Comparison of ENCODE assay signal across 1 cellular context in the genomic region with DNA sequence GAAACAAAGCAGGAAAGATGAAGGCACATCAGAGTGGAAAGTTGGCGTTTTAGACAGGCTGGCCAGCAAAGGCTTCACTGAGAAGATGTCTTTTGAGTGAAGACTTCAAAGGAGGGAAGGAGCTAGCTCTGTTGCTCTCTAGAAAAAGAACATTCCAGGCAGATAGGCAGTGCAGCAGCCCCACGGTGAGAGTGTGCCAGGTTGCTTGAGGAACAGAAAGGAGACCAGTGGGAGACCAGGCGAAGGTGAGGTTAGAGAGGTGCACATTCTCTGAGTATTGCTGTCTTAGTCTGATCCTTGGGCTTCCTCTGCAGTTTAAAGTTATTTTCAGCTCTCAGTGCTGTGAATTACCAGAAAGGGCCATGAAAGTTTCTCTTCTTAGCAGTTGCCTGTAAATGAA.
TF ChIP-seq lines count a peak whose summit lies in the region.

No MANE protein-coding gene starts in this region.

TF ChIP-seq in WTC11, 78 proteins besides CTCF, POLR2A, EP300 and RAD21 (continued from another document):
- TF ChIP-seq ERG (CRISPR knock-in tag; IDR thresholded peaks at IDR 0.05): no peak
- TF ChIP-seq ZBTB21 (CRISPR knock-in tag; IDR thresholded peaks at IDR 0.05; ENCODE audit: borderline replicate concordance): no peak
- no peak for TF ChIP-seq ETV6 (CRISPR knock-in tag; IDR thresholded peaks at IDR 0.05)
- no peak for TF ChIP-seq JUN (CRISPR knock-in tag; IDR thresholded peaks at IDR 0.05)
- no peak for TF ChIP-seq FOXP1 (CRISPR knock-in tag; IDR thresholded peaks at IDR 0.05; ENCODE audit: borderline replicate concordance)
- no peak for TF ChIP-seq TP53 (CRISPR knock-in tag; IDR thresholded peaks at IDR 0.05)
- no peak for TF ChIP-seq E2F5 (CRISPR knock-in tag; IDR thresholded peaks at IDR 0.05)
- TF ChIP-seq, protein P1, sequence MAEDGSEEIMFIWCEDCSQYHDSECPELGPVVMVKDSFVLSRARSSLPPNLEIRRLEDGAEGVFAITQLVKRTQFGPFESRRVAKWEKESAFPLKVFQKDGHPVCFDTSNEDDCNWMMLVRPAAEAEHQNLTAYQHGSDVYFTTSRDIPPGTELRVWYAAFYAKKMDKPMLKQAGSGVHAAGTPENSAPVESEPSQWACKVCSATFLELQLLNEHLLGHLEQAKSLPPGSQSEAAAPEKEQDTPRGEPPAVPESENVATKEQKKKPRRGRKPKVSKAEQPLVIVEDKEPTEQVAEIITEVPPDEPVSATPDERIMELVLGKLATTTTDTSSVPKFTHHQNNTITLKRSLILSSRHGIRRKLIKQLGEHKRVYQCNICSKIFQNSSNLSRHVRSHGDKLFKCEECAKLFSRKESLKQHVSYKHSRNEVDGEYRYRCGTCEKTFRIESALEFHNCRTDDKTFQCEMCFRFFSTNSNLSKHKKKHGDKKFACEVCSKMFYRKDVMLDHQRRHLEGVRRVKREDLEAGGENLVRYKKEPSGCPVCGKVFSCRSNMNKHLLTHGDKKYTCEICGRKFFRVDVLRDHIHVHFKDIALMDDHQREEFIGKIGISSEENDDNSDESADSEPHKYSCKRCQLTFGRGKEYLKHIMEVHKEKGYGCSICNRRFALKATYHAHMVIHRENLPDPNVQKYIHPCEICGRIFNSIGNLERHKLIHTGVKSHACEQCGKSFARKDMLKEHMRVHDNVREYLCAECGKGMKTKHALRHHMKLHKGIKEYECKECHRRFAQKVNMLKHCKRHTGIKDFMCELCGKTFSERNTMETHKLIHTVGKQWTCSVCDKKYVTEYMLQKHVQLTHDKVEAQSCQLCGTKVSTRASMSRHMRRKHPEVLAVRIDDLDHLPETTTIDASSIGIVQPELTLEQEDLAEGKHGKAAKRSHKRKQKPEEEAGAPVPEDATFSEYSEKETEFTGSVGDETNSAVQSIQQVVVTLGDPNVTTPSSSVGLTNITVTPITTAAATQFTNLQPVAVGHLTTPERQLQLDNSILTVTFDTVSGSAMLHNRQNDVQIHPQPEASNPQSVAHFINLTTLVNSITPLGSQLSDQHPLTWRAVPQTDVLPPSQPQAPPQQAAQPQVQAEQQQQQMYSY (CRISPR knock-in tag; IDR thresholded peaks at IDR 0.05): no peak
- TF ChIP-seq ZNF532 (CRISPR knock-in tag; IDR thresholded peaks at IDR 0.05; ENCODE audit: borderline replicate concordance): no peak
- TF ChIP-seq ZNF416 (CRISPR knock-in tag; IDR thresholded peaks at IDR 0.05): no peak
